17 cellular contexts compared by ENCODE assay signal in the genomic region with DNA sequence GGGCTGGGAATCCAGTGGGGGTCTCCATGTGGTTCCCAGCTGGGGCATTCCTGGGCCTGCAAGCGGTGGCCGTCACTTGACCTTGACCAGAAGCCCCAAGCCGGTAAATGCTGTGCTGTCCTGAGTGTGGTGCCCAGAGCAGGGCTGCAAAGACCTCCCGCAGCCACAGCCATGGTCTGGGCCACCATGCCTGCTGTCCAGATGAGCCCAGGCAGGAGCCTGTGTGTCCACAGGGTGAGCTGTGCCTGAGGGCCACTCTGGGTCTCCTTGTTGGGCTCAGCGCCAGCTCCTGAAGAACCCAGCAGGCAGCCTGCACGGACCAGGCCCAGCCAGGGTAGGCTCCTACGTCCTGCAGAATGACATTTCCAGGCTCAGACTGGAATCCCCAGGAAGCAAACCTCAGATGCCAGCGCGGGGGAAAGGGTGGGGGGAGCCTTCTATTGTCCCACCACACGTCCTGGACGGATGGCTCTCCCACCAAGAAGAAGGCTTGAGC.
DNase-seq lines count a peak whose midpoint lies in the region; ATAC-seq, FAIRE-seq and TF ChIP-seq lines count a peak whose summit lies in the region.
"Had no signal": no experiment of that assay in that cellular context is flagged by ENCODE, and none has a peak within 500 bp of the region (broad histone marks: within the 10 kb centered on the region; RNA-seq: fewer than 3 reads in every experiment).

No MANE protein-coding gene starts in this region.

- H3K36me3 ChIP-seq in BLaER1: no peaks in the 10 kb centered on the region
- H3K36me3 ChIP-seq in Peyer's patch: no peaks in the 10 kb centered on the region
- peaks cover 0 to 5% (median 0%) of the 10 kb centered on the region in 9 donors for H3K36me3 ChIP-seq in heart left ventricle
- H3K36me3 ChIP-seq in pancreas: no peaks in the 10 kb centered on the region
- H3K36me3 ChIP-seq: SJCRH30 had no signal

- intact Hi-C loops in heart left ventricle (cut with DNase I) (no loop called here), pancreas (cut with DNase I) (no loop called here)

- no peaks in the 10 kb centered on the region for H4K20me1 ChIP-seq in BLaER1

- H3K9me3 ChIP-seq in BLaER1 (no peaks in the 10 kb centered on the region), Peyer's patch (no peaks in the 10 kb centered on the region), heart left ventricle (no peaks in the 10 kb centered on the region), pancreas (no peaks in the 10 kb centered on the region)
- H3K9me3 ChIP-seq: SJCRH30 had no signal

- no peak overlapping the region for H3K9ac ChIP-seq in BLaER1

- H3K27ac ChIP-seq in BLaER1 (peak overlapping the region; percentile 72), Peyer's patch (no peak overlapping the region), heart left ventricle (peak overlapping the region in 3 of 12 donors; percentile 7 to 35 (median 28)), pancreas (no peak overlapping the region)
- H3K27ac ChIP-seq: foreskin keratinocyte, SJCRH30 had no signal

- peaks cover 45% of the 10 kb centered on the region for H3K4me1 ChIP-seq in BLaER1
- no peaks in the 10 kb centered on the region for H3K4me1 ChIP-seq in Peyer's patch
- H3K4me1 ChIP-seq in heart left ventricle: peaks cover 0 to 45% (median 4%) of the 10 kb centered on the region in 12 donors
- H3K4me1 ChIP-seq in pancreas: no peaks in the 10 kb centered on the region
- H3K4me1 ChIP-seq: foreskin keratinocyte had no signal

- DNase-seq in Peyer's patch (peak; percentile 12 to 39 (median 38)), heart left ventricle (peak; percentile 18 to 64 (median 37)), pancreas (peak in 5 of 6 donors; percentile 7 to 57 (median 33)), AML-193 (lab: John Stamatoyannopoulos, UW) (no peak), pons (ENCODE audit: low spot score) (no peak), foreskin fibroblast (no peak)
- DNase-seq: effector CD8-positive, alpha-beta T cell; foreskin keratinocyte; GDM1; HCEC 1CT; Kasumi-1; NCI-H2081 treated with DMSO at 0.1 percent for 48 hours; stimulated activated CD4-positive, alpha-beta T cell treated with anti-CD3 and anti-CD28 coated beads, Interleukin-4, amount 100 ng/mL, for 24 hours had no signal

- no peak overlapping the region for H3K4me3 ChIP-seq in BLaER1
- no peak overlapping the region for H3K4me3 ChIP-seq in Peyer's patch
- H3K4me3 ChIP-seq in heart left ventricle: no peak overlapping the region
- H3K4me3 ChIP-seq in pancreas: no peak overlapping the region
- H3K4me3 ChIP-seq in foreskin fibroblast (ENCODE audit: low read depth in 1 of 2, low read length in 2 of 2): no peak overlapping the region
- H3K4me3 ChIP-seq: SJCRH30 had no signal

- 42 to 71% (median 55%) methylated on average over 7 to 11 of the region's 11 CpGs for WGBS in heart left ventricle, 4 donors
- 88 to 89% methylated on average over 11 of the region's 11 CpGs for WGBS in pancreas, 2 donors

- FAIRE-seq in pancreas (lab: Jason Lieb, UNC): no peak

- no peak for TF ChIP-seq POLR2A in Peyer's patch (IDR thresholded peaks at IDR 0.05)
- no peak for TF ChIP-seq POLR2A in heart left ventricle (IDR thresholded peaks at IDR 0.05)

- TF ChIP-seq CTCF in Peyer's patch (IDR thresholded peaks at IDR 0.05) (no peak), heart left ventricle (IDR thresholded peaks at IDR 0.05) (no peak), pancreas (IDR thresholded peaks at IDR 0.05) (no peak), foreskin fibroblast (IDR thresholded peaks at IDR 0.05; ENCODE audit: low read depth, low read length) (no peak)

- peak in 2 of 4 donors; percentile 15 to 51 for ATAC-seq in heart left ventricle
- ATAC-seq in pancreas: no peak
- no peak for ATAC-seq in HG02571 (IDR thresholded peaks at IDR 0.05; ENCODE audit: unreplicated experiment)
- ATAC-seq: foreskin keratinocyte; stimulated activated memory B cell treated with anti-CD40 and anti-IgM and Interleukin-4, amounts not matched to agents 10 μg/mL and 1 μg/mL and 100 μg/mL, for 72 hours had no signal

- H3K27me3 ChIP-seq in BLaER1 (no peaks in the 10 kb centered on the region), Peyer's patch (no peaks in the 10 kb centered on the region), heart left ventricle (no peaks in the 10 kb centered on the region), pancreas (no peaks in the 10 kb centered on the region)
- H3K27me3 ChIP-seq: foreskin keratinocyte, SJCRH30 had no signal

- peak overlapping the region; percentile 73 for H3K4me2 ChIP-seq in BLaER1

Comparison
In these comparisons a context has a peak if more than half of its experiments do, and no peak if none do; other contexts are left out.
1. DNase-seq: peak in Peyer's patch (3 of 3), heart left ventricle (5 of 5) and pancreas (5 of 6); none in AML-193 (0 of 2), pons (single experiment) and foreskin fibroblast (0 of 2).